In genomic region chr3:13019243-13019701, GRCh38 we compare ENCODE assay signal across 8 cellular contexts. TPM values are rescaled to one million over a fixed set of nuclear protein-coding genes. Genes with fewer than 3 reads are reported as not detected.
DNase-seq lines count a peak whose midpoint lies in the region; ATAC-seq, FAIRE-seq and TF ChIP-seq lines count a peak whose summit lies in the region.

No MANE protein-coding gene starts in this region.

- TF ChIP-seq CTCF in adrenal gland (IDR thresholded peaks at IDR 0.05) (no peak), hepatocyte (IDR thresholded peaks at IDR 0.05; ENCODE audit: poor library complexity) (no peak)

- DNase-seq in GM18507 (ENCODE audit: extremely low spot score, insufficient read length, low read depth) (no peak), adrenal gland (peak; percentile 84 to 93 (median 88)), hepatocyte (ENCODE audit: low spot score) (peak; percentile 72), Ammon's horn (ENCODE audit: low spot score) (no peak)

- peak overlapping the region in 2 of 4 donors; percentile 35 to 57 for H3K4me3 ChIP-seq in adrenal gland
- H3K4me3 ChIP-seq in hepatocyte: no peak overlapping the region
- H3K4me3 ChIP-seq in skin epidermis: peak overlapping the region in 3 of 7 experiments; percentile 4 to 17 (median 12)

- no peaks in the 10 kb centered on the region for H4K20me1 ChIP-seq in hepatocyte (ENCODE audit: insufficient read depth, poor library complexity, severe bottlenecking)

- WGBS in adrenal gland, 4 donors: 26 to 57% (median 34%) methylated on average over 1 to 18 of the region's 18 CpGs
- WGBS in hepatocyte (ENCODE audit: low lambda C conversion rate, missing lambda C conversion rate): 57% methylated on average over 18 of the region's 18 CpGs

- ATAC-seq in esophagus mucosa (no peak), HG03460 (IDR thresholded peaks at IDR 0.05; ENCODE audit: unreplicated experiment) (no peak), GM18868 (IDR thresholded peaks at IDR 0.05; ENCODE audit: unreplicated experiment) (no peak)

- H3K27ac ChIP-seq in adrenal gland (peak overlapping the region; percentile 40 to 97 (median 93)), hepatocyte (no peak overlapping the region), skin epidermis (peak overlapping the region in 12 of 21 experiments; percentile 1 to 94 (median 40))

- intact Hi-C loops in adrenal gland (cut with DNase I): no loop called here

- H3K9me2 ChIP-seq in hepatocyte (replicated peaks; ENCODE audit: insufficient read depth): no peaks in the 10 kb centered on the region

- H3K4me2 ChIP-seq in hepatocyte: peak overlapping the region; percentile 54

- H3K9me3 ChIP-seq in adrenal gland (replicated peaks in 1 of 3) (no peaks in the 10 kb centered on the region), hepatocyte (ENCODE audit: low read depth) (no peaks in the 10 kb centered on the region)

- H3K4me1 ChIP-seq in adrenal gland (replicated peaks in 1 of 2): peaks cover 70 to 83% of the 10 kb centered on the region in 2 donors
- H3K4me1 ChIP-seq in hepatocyte (ENCODE audit: insufficient read depth): peaks cover 18% of the 10 kb centered on the region

- no peaks in the 10 kb centered on the region for H3K27me3 ChIP-seq in adrenal gland
- no peaks in the 10 kb centered on the region for H3K27me3 ChIP-seq in hepatocyte

- H3K79me2 ChIP-seq in hepatocyte: no peaks in the 10 kb centered on the region

- TF ChIP-seq POLR2A in adrenal gland (IDR thresholded peaks at IDR 0.05): peak; percentile 41 to 98

- no peak overlapping the region for H2AFZ ChIP-seq in hepatocyte

- FAIRE-seq in GM18507 (lab: Jason Lieb, UNC): peak; percentile 26

- no peaks in the 10 kb centered on the region for H3K36me3 ChIP-seq in adrenal gland (replicated peaks in 1 of 2)
- H3K36me3 ChIP-seq in hepatocyte (replicated peaks; ENCODE audit: insufficient read depth, low read depth): no peaks in the 10 kb centered on the region

RNA-seq across cellular contexts. Expression of gene IQSEC1, which starts 54.0 kb away (rescaled TPM):
- total RNA-seq in adrenal gland: 100 to 1,000 TPM in 4 of 8 donors, 10 to 100 TPM in 4; 72.5 to 133 (median 107) TPM
- polyA plus RNA-seq in adrenal gland: 10 to 100 TPM; 24.4 to 51.6 (median 35.4) TPM
- total RNA-seq in hepatocyte: 18.7 and 24.7 TPM in 2 replicates
- polyA plus RNA-seq in hepatocyte: 20.3 and 21.2 TPM in 2 replicates
- total RNA-seq in esophagus mucosa: 9.4 TPM

Comparison
In these comparisons a context has a peak if more than half of its experiments do, and no peak if none do; other contexts are left out.
1. DNase-seq: peak in adrenal gland (7 of 7) and hepatocyte (single experiment); none in GM18507 (single experiment) and Ammon's horn (single experiment).